In the genomic region with DNA sequence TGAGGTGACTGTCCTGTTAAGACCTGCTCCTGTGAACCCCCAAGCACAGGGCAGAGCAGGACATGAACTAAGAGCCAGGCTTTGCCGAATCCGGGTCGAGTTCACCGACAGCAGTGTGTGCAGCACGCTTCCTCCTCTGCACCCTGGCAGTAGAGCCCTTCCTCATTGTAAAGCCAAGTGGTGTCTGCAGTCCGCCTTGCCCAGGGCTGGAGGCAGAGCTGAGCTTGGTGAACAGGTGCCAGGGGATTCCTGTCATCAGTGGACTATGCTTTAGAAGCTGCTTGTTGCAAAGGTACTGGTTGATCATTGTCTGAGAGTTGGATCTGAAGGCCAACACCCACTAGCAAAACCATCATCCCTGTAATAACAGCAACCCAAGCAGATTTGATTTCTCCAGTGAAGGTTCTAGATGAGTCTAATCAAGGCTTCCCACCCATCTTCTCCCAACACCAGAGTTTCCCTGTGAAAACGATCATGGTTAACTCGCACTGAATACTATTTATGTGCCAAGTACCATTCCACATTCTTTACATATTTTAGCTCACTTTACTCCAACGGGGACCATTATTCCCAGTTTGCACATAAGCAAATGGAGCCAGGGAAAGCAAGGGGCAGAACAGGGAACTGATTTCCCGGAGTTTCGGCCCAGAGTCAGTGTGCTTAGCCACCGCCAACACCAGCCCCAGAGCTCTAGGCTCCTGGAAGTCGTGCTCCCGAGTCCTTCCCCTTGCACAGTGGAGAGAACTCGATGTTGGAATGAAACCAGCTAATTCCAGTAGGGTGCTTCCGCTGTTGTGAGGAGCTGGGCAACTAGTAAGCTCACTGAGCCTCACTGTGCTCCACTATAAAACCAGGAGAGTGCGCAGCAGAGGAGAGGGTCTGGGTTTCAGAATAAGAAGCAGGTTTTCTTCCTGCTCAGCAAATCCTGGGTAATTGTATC, we compare ENCODE assay signal across 2 cellular contexts.
TF ChIP-seq lines count a peak whose summit lies in the region.

No MANE protein-coding gene starts in this region.

TF ChIP-seq in H1, 55 proteins besides CTCF, POLR2A, EP300 and RAD21:
- TF ChIP-seq TCF12 (IDR thresholded peaks at IDR 0.05; ENCODE audit: low read depth, low read length) = no peak
- no peak for TF ChIP-seq NRF1 (IDR thresholded peaks at IDR 0.05; ENCODE audit: low read depth, low read length)
- TF ChIP-seq SP2 (IDR thresholded peaks at IDR 0.05; ENCODE audit: low read length) = no peak
- no peak for TF ChIP-seq GABPA (IDR thresholded peaks at IDR 0.05; ENCODE audit: borderline replicate concordance, insufficient read depth, low read length)

TF ChIP-seq in SK-N-SH treated with all-trans-retinoic acid at 6 μM for 48 hours, 23 proteins besides CTCF, POLR2A, EP300 and RAD21:
- TF ChIP-seq ZC3H10 (CRISPR knock-in tag; IDR thresholded peaks at IDR 0.05) (no peak), TCF4 (CRISPR knock-in tag; IDR thresholded peaks at IDR 0.05; ENCODE audit: borderline replicate concordance) (no peak), CSDC2 (CRISPR knock-in tag; IDR thresholded peaks at IDR 0.05) (no peak), ZNF565 (CRISPR knock-in tag; conservative IDR thresholded peaks at IDR 0.05; ENCODE audit: low read depth) (no peak), SNAI2 (CRISPR knock-in tag; IDR thresholded peaks at IDR 0.05) (no peak), ZFP3 (CRISPR knock-in tag; IDR thresholded peaks at IDR 0.05) (no peak), ZFP30 (CRISPR knock-in tag; IDR thresholded peaks at IDR 0.05) (no peak), ZNF70 (CRISPR knock-in tag; IDR thresholded peaks at IDR 0.05) (no peak), PPARA (CRISPR knock-in tag; IDR thresholded peaks at IDR 0.05; ENCODE audit: borderline replicate concordance) (no peak), GLIS3 (CRISPR knock-in tag; IDR thresholded peaks at IDR 0.05) (no peak)
- TF ChIP-seq, protein P1, sequence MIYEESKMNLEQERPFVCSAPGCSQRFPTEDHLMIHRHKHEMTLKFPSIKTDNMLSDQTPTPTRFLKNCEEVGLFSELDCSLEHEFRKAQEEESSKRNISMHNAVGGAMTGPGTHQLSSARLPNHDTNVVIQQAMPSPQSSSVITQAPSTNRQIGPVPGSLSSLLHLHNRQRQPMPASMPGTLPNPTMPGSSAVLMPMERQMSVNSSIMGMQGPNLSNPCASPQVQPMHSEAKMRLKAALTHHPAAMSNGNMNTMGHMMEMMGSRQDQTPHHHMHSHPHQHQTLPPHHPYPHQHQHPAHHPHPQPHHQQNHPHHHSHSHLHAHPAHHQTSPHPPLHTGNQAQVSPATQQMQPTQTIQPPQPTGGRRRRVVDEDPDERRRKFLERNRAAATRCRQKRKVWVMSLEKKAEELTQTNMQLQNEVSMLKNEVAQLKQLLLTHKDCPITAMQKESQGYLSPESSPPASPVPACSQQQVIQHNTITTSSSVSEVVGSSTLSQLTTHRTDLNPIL (CRISPR knock-in tag; IDR thresholded peaks at IDR 0.05; ENCODE audit: low read depth) = no peak
- TF ChIP-seq, protein P2, sequence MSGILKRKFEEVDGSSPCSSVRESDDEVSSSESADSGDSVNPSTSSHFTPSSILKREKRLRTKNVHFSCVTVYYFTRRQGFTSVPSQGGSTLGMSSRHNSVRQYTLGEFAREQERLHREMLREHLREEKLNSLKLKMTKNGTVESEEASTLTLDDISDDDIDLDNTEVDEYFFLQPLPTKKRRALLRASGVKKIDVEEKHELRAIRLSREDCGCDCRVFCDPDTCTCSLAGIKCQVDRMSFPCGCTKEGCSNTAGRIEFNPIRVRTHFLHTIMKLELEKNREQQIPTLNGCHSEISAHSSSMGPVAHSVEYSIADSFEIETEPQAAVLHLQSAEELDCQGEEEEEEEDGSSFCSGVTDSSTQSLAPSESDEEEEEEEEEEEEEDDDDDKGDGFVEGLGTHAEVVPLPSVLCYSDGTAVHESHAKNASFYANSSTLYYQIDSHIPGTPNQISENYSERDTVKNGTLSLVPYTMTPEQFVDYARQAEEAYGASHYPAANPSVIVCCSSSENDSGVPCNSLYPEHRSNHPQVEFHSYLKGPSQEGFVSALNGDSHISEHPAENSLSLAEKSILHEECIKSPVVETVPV (CRISPR knock-in tag; IDR thresholded peaks at IDR 0.05) = no peak
- TF ChIP-seq, protein P3, sequence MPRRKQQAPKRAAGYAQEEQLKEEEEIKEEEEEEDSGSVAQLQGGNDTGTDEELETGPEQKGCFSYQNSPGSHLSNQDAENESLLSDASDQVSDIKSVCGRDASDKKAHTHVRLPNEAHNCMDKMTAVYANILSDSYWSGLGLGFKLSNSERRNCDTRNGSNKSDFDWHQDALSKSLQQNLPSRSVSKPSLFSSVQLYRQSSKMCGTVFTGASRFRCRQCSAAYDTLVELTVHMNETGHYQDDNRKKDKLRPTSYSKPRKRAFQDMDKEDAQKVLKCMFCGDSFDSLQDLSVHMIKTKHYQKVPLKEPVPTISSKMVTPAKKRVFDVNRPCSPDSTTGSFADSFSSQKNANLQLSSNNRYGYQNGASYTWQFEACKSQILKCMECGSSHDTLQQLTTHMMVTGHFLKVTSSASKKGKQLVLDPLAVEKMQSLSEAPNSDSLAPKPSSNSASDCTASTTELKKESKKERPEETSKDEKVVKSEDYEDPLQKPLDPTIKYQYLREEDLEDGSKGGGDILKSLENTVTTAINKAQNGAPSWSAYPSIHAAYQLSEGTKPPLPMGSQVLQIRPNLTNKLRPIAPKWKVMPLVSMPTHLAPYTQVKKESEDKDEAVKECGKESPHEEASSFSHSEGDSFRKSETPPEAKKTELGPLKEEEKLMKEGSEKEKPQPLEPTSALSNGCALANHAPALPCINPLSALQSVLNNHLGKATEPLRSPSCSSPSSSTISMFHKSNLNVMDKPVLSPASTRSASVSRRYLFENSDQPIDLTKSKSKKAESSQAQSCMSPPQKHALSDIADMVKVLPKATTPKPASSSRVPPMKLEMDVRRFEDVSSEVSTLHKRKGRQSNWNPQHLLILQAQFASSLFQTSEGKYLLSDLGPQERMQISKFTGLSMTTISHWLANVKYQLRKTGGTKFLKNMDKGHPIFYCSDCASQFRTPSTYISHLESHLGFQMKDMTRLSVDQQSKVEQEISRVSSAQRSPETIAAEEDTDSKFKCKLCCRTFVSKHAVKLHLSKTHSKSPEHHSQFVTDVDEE (CRISPR knock-in tag; IDR thresholded peaks at IDR 0.05) = no peak
- TF ChIP-seq, protein P4, sequence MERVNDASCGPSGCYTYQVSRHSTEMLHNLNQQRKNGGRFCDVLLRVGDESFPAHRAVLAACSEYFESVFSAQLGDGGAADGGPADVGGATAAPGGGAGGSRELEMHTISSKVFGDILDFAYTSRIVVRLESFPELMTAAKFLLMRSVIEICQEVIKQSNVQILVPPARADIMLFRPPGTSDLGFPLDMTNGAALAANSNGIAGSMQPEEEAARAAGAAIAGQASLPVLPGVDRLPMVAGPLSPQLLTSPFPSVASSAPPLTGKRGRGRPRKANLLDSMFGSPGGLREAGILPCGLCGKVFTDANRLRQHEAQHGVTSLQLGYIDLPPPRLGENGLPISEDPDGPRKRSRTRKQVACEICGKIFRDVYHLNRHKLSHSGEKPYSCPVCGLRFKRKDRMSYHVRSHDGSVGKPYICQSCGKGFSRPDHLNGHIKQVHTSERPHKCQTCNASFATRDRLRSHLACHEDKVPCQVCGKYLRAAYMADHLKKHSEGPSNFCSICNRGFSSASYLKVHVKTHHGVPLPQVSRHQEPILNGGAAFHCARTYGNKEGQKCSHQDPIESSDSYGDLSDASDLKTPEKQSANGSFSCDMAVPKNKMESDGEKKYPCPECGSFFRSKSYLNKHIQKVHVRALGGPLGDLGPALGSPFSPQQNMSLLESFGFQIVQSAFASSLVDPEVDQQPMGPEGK (CRISPR knock-in tag; IDR thresholded peaks at IDR 0.05; ENCODE audit: borderline replicate concordance) = no peak
- TF ChIP-seq, protein P5, sequence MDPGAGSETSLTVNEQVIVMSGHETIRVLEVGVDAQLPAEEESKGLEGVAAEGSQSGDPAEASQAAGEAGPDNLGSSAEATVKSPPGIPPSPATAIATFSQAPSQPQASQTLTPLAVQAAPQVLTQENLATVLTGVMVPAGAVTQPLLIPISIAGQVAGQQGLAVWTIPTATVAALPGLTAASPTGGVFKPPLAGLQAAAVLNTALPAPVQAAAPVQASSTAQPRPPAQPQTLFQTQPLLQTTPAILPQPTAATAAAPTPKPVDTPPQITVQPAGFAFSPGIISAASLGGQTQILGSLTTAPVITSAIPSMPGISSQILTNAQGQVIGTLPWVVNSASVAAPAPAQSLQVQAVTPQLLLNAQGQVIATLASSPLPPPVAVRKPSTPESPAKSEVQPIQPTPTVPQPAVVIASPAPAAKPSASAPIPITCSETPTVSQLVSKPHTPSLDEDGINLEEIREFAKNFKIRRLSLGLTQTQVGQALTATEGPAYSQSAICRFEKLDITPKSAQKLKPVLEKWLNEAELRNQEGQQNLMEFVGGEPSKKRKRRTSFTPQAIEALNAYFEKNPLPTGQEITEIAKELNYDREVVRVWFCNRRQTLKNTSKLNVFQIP (CRISPR knock-in tag; IDR thresholded peaks at IDR 0.05; ENCODE audit: borderline replicate concordance, low read depth) = no peak
